ENCODE assay signal across 1 cellular context in genomic region chr2:36973320-36973719, GRCh38.
TF ChIP-seq lines count a peak whose summit lies in the region.

No MANE protein-coding gene starts in this region.

TF ChIP-seq in K562, 482 proteins besides CTCF, POLR2A, EP300 and RAD21 (continued from another document and continues in another):
- TF ChIP-seq ZNF318 (IDR thresholded peaks at IDR 0.05; ENCODE audit: borderline replicate concordance in 1 of 2, low read depth in 1 of 2) (0 out of 4 replicates have a peak, but pooled peaks of 1 of the 2 experiments have one; percentile 26), ZNF124 (CRISPR knock-in tag; IDR thresholded peaks at IDR 0.05) (no peak), NCOR1 (IDR thresholded peaks at IDR 0.05) (peak; percentile 50), TRIM28 (IDR thresholded peaks at IDR 0.05) (no peak), XRCC4 (IDR thresholded peaks at IDR 0.05; ENCODE audit: extremely low read depth, insufficient read depth, insufficient read length) (no peak), PURB (CRISPR knock-in tag; IDR thresholded peaks at IDR 0.05; ENCODE audit: low read depth) (no peak), ZNF354B (CRISPR knock-in tag; IDR thresholded peaks at IDR 0.05) (no peak), MAZ (CRISPR knock-in tag; conservative IDR thresholded peaks at IDR 0.05 in 1 of 2, IDR thresholded peaks at IDR 0.05 in 1 of 2) (no peak), SP1 (CRISPR knock-in tag; IDR thresholded peaks at IDR 0.05) (no peak), POLR2AphosphoS5 (IDR thresholded peaks at IDR 0.05; ENCODE audit: control insufficient read depth, insufficient read depth, low read depth, low read length) (no peak), POLR2G (IDR thresholded peaks at IDR 0.05; ENCODE audit: low read depth, low read length) (no peak), KDM1A (IDR thresholded peaks at IDR 0.05) (peak in 1 of 2 experiments; percentile 60; a peak in 2 of 4 replicates), MAFG (tag; conservative IDR thresholded peaks at IDR 0.05) (no peak), SMAD1 (IDR thresholded peaks at IDR 0.05; ENCODE audit: low read depth, low read length, partially characterized antibody) (no peak), SNAPC5 (CRISPR knock-in tag; IDR thresholded peaks at IDR 0.05) (no peak), OTX1 (CRISPR knock-in tag; IDR thresholded peaks at IDR 0.05) (no peak), TFAP4 (CRISPR knock-in tag; IDR thresholded peaks at IDR 0.05; ENCODE audit: borderline replicate concordance) (peak; percentile 24; the same call in 1 of the 2 replicates), POLR2H (tag; IDR thresholded peaks at IDR 0.05; ENCODE audit: low read depth) (no peak), STAT6 (CRISPR knock-in tag; IDR thresholded peaks at IDR 0.05) (no peak), TAL1 (IDR thresholded peaks at IDR 0.05) (peak; percentile 63), TEAD1 (CRISPR knock-in tag; IDR thresholded peaks at IDR 0.05) (no peak), ATF7 (IDR thresholded peaks at IDR 0.05) (peak; percentile 67; the same call in 1 of the 2 replicates), DIDO1 (tag; IDR thresholded peaks at IDR 0.05; ENCODE audit: low read depth) (no peak), NFIC (IDR thresholded peaks at IDR 0.05) (no peak), ZNF512 (tag; IDR thresholded peaks at IDR 0.05) (no peak), KLF16 (IDR thresholded peaks at IDR 0.05) (peak; percentile 65), KHSRP (IDR thresholded peaks at IDR 0.05) (no peak), HMG20B (CRISPR knock-in tag; IDR thresholded peaks at IDR 0.05) (no peak), SMARCC2 (IDR thresholded peaks at IDR 0.05; ENCODE audit: low read depth) (peak; percentile 63; the same call in 1 of the 2 replicates), ZFPM2 (CRISPR knock-in tag; IDR thresholded peaks at IDR 0.05) (no peak), CHD1 (IDR thresholded peaks at IDR 0.05; ENCODE audit: low read length) (no peak), NBN (IDR thresholded peaks at IDR 0.05; ENCODE audit: low read depth) (no peak), LCOR (CRISPR knock-in tag; IDR thresholded peaks at IDR 0.05) (no peak), KDM4B (IDR thresholded peaks at IDR 0.05; ENCODE audit: borderline replicate concordance in 2 of 2, low read depth in 1 of 2) (no peak), HMBOX1 (IDR thresholded peaks at IDR 0.05) (no peak), FUS (optimal IDR thresholded peaks at IDR 0.05; ENCODE audit: low read depth, low read length) (no peak), TEAD4 (IDR thresholded peaks at IDR 0.05; ENCODE audit: low read length) (peak; percentile 79), TEAD4 (CRISPR knock-in tag; IDR thresholded peaks at IDR 0.05; ENCODE audit: borderline replicate concordance) (no peak), KLF13 (tag; IDR thresholded peaks at IDR 0.05; ENCODE audit: borderline replicate concordance, low read depth) (no peak), CBFA2T2 (conservative IDR thresholded peaks at IDR 0.05) (peak; percentile 56), ZNF175 (CRISPR knock-in tag; IDR thresholded peaks at IDR 0.05; ENCODE audit: low read depth) (no peak), ADNP (tag; IDR thresholded peaks at IDR 0.05) (peak; percentile 68), MEF2A (IDR thresholded peaks at IDR 0.05; ENCODE audit: control insufficient read depth, low read depth, low read length) (0 out of 2 replicates have a peak, but pooled peaks have one; percentile 25), ILF3 (IDR thresholded peaks at IDR 0.05; ENCODE audit: borderline replicate concordance) (no peak), NFE2 (IDR thresholded peaks at IDR 0.05; ENCODE audit: low read depth) (no peak), ZNF134 (CRISPR knock-in tag; conservative IDR thresholded peaks at IDR 0.05) (no peak), E2F1 (CRISPR knock-in tag; IDR thresholded peaks at IDR 0.05) (no peak), XRCC5 (IDR thresholded peaks at IDR 0.05; ENCODE audit: low read depth, low read length) (no peak), TAF7 (tag; IDR thresholded peaks at IDR 0.05) (no peak), STAT5A (IDR thresholded peaks at IDR 0.05; ENCODE audit: borderline replicate concordance, low read length) (peak; percentile 23; the same call in 1 of the 2 replicates), CTBP1 (IDR thresholded peaks at IDR 0.05; ENCODE audit: borderline replicate concordance) (no peak), SFPQ (IDR thresholded peaks at IDR 0.05; ENCODE audit: low read depth, low read length) (no peak), CREB1 (IDR thresholded peaks at IDR 0.05) (no peak; the same call in 1 of the 2 replicates), CREB1 (CRISPR knock-in tag; IDR thresholded peaks at IDR 0.05) (no peak), RBM17 (IDR thresholded peaks at IDR 0.05; ENCODE audit: borderline replicate concordance, low read depth, low read length) (no peak), NCOA2 (IDR thresholded peaks at IDR 0.05; ENCODE audit: partially characterized antibody in 2 of 2) (no peak), HDAC1 (IDR thresholded peaks at IDR 0.05) (0 out of 4 replicates have a peak, but pooled peaks of 1 of the 2 experiments have one; percentile 23), NONO (IDR thresholded peaks at IDR 0.05; ENCODE audit: low read depth in 2 of 2, low read length in 1 of 2) (no peak), ZNF764 (CRISPR knock-in tag; IDR thresholded peaks at IDR 0.05; ENCODE audit: low read depth) (no peak), CSDE1 (IDR thresholded peaks at IDR 0.05) (no peak)
